In genomic region chr16:85137323-85138072, GRCh38 we compare ENCODE assay signal across 8 cellular contexts. TPM values are rescaled to one million over a fixed set of nuclear protein-coding genes. Genes with fewer than 3 reads are reported as not detected.
A peak's percentile ranks its signal among the peaks of the same experiment; 100 is the strongest.
DNase-seq lines count a peak whose midpoint lies in the region; ATAC-seq and TF ChIP-seq lines count a peak whose summit lies in the region.

No MANE protein-coding gene starts in this region.

- H3K4me2 ChIP-seq in Karpas-422 (ENCODE audit: low read depth, low read length, poor library complexity, severe bottlenecking) (no peak overlapping the region), OCI-LY7 (ENCODE audit: low read length) (no peak overlapping the region)

- DNase-seq in Karpas-422 (peak; percentile 20), choroid plexus epithelial cell (ENCODE audit: low read depth) (peak; percentile 95), lung (ENCODE audit: low spot score) (peak; percentile 91), thoracic aorta (ENCODE audit: low spot score) (peak; percentile 67), NCI-H82 (lab: John Stamatoyannopoulos, UW) (no peak), OCI-LY7 (ENCODE audit: low spot score) (no peak)
- DNase-seq in stimulated activated CD4-positive, alpha-beta T cell treated with anti-CD3 and anti-CD28 coated beads, Interleukin-2, amount 100 ng/mL, for 24 hours, result no peak
- no peak for DNase-seq in effector memory CD4-positive, alpha-beta T cell

- H3K4me1 ChIP-seq in Karpas-422 (ENCODE audit: low read length) (no peaks in the 10 kb centered on the region), lung (ENCODE audit: control insufficient read depth in 2 of 2, insufficient read depth in 2 of 2, low read length in 2 of 2) (peaks cover 0 to 21% of the 10 kb centered on the region in 2 donors), thoracic aorta (ENCODE audit: control insufficient read depth in 1 of 2, low read depth in 2 of 2) (peaks cover 12 to 23% of the 10 kb centered on the region in 2 donors), OCI-LY7 (ENCODE audit: insufficient read depth, low read length, poor library complexity, severe bottlenecking) (peaks cover 9% of the 10 kb centered on the region)
- H3K4me1 ChIP-seq in effector memory CD4-positive, alpha-beta T cell (ENCODE audit: control insufficient read depth, insufficient read depth, low read length, poor library complexity, severe bottlenecking), result no peaks in the 10 kb centered on the region

- H3K9me3 ChIP-seq in Karpas-422 (ENCODE audit: low read length), result no peaks in the 10 kb centered on the region
- H3K9me3 ChIP-seq in lung (ENCODE audit: control insufficient read depth in 2 of 2, insufficient read depth in 1 of 2, low read length in 1 of 2), result no peaks in the 10 kb centered on the region
- H3K9me3 ChIP-seq in thoracic aorta, result no peaks in the 10 kb centered on the region
- no peaks in the 10 kb centered on the region for H3K9me3 ChIP-seq in OCI-LY7 (ENCODE audit: low read length)
- no peaks in the 10 kb centered on the region for H3K9me3 ChIP-seq in effector memory CD4-positive, alpha-beta T cell (ENCODE audit: control insufficient read depth, low read length)

- no TSS peak for BruUV-seq in OCI-LY7 (replicated peaks; lab: Mats Ljungman, UMichigan)

- no peaks in the 10 kb centered on the region for H3K27me3 ChIP-seq in Karpas-422 (ENCODE audit: low read length)
- H3K27me3 ChIP-seq in lung (ENCODE audit: control insufficient read depth, insufficient read depth), result no peaks in the 10 kb centered on the region
- H3K27me3 ChIP-seq in thoracic aorta (replicated peaks; ENCODE audit: insufficient read depth), result no peaks in the 10 kb centered on the region
- no peaks in the 10 kb centered on the region for H3K27me3 ChIP-seq in effector memory CD4-positive, alpha-beta T cell (replicated peaks; ENCODE audit: control insufficient read depth, insufficient read depth, low read length, poor library complexity, severe bottlenecking)

- CTCF ChIA-PET in OCI-LY7 (lab: Charles Lee; ENCODE audit: unreplicated experiment), result interaction anchor here (1.4 kb wide), 1 partner anchor 8 kb away, joined by 3 read pairs; no protein-coding TSS in a partner anchor

- H3K27ac ChIP-seq in Karpas-422 (ENCODE audit: low read length) (no peak overlapping the region), lung (ENCODE audit: low read depth in 1 of 2, low read length in 1 of 2) (peak overlapping the region; percentile 35 to 82), thoracic aorta (peak overlapping the region; percentile 59 to 66), OCI-LY7 (ENCODE audit: low read depth, low read length, poor library complexity, severe bottlenecking) (no peak overlapping the region)
- H3K27ac ChIP-seq in effector memory CD4-positive, alpha-beta T cell (ENCODE audit: insufficient read depth, low read length, poor library complexity, severe bottlenecking), result no peak overlapping the region

- 1 to 3% methylated on average over 28 to 29 of the region's 29 CpGs for whole genome bisulfite sequencing in lung, 2 donors

- H3K36me3 ChIP-seq in Karpas-422 (ENCODE audit: insufficient read depth, low read length) (no peaks in the 10 kb centered on the region), lung (ENCODE audit: control insufficient read depth in 2 of 2, insufficient read depth in 2 of 2, low read length in 2 of 2) (no peaks in the 10 kb centered on the region), thoracic aorta (no peaks in the 10 kb centered on the region), OCI-LY7 (ENCODE audit: insufficient read depth, low read length) (no peaks in the 10 kb centered on the region)
- no peaks in the 10 kb centered on the region for H3K36me3 ChIP-seq in effector memory CD4-positive, alpha-beta T cell (ENCODE audit: control insufficient read depth, insufficient read depth, low read length)

- H3K4me3 ChIP-seq in Karpas-422 (ENCODE audit: low read length), result no peak overlapping the region
- H3K4me3 ChIP-seq in choroid plexus epithelial cell (ENCODE audit: low read depth, low read length), result peak overlapping the region; percentile 28
- H3K4me3 ChIP-seq in lung, result no peak overlapping the region
- H3K4me3 ChIP-seq in thoracic aorta, result peak overlapping the region; percentile 72
- no peak overlapping the region for H3K4me3 ChIP-seq in OCI-LY7 (ENCODE audit: low read depth, low read length, poor library complexity, severe bottlenecking)
- no peak overlapping the region for H3K4me3 ChIP-seq in effector memory CD4-positive, alpha-beta T cell (ENCODE audit: insufficient read depth, low read depth, low read length, poor library complexity, severe bottlenecking)

- H3K9me2 ChIP-seq in Karpas-422 (replicated peaks; ENCODE audit: insufficient read depth, low read length) (no peaks in the 10 kb centered on the region), OCI-LY7 (ENCODE audit: insufficient read depth, low read length) (no peaks in the 10 kb centered on the region)

- no peak overlapping the region for H2AFZ ChIP-seq in Karpas-422 (ENCODE audit: low read length)
- no peak overlapping the region for H2AFZ ChIP-seq in OCI-LY7 (ENCODE audit: low read length)

- H3K9ac ChIP-seq in Karpas-422 (ENCODE audit: low read length), result no peak overlapping the region

- H3K79me2 ChIP-seq in Karpas-422 (ENCODE audit: low read length) (no peaks in the 10 kb centered on the region), OCI-LY7 (ENCODE audit: insufficient read depth, low read depth, low read length) (no peaks in the 10 kb centered on the region)

- TF ChIP-seq CTCF in choroid plexus epithelial cell (conservative IDR thresholded peaks at IDR 0.05; ENCODE audit: low read depth, low read length) (no peak), lung (IDR thresholded peaks at IDR 0.05; ENCODE audit: control extremely low read depth, extremely low read depth) (no peak), thoracic aorta (IDR thresholded peaks at IDR 0.05) (no peak), OCI-LY7 (conservative IDR thresholded peaks at IDR 0.05; ENCODE audit: low read length) (no peak)

- POLR2A ChIA-PET in OCI-LY7 (lab: Charles Lee), result no interaction called here

- H4K20me1 ChIP-seq in Karpas-422 (ENCODE audit: insufficient read depth, low read depth, low read length) (no peaks in the 10 kb centered on the region), OCI-LY7 (ENCODE audit: insufficient read depth, low read length) (no peaks in the 10 kb centered on the region)

- peak; percentile 79 for ATAC-seq in lung (ENCODE audit: insufficient read depth, low FRiP score)
- peak; percentile 88 for ATAC-seq in thoracic aorta (ENCODE audit: insufficient number of reproducible peaks, low FRiP score, low read depth)

- intact Hi-C loops in OCI-LY7 (cut with micrococcal nuclease; ENCODE audit: unreplicated experiment), result no loop called here

RNA-seq across cellular contexts. Expression of gene CIBAR2, which starts 25.2 kb away (rescaled TPM):
- not detected in 2 replicates for total RNA-seq in Karpas-422 (2014; rRNA removed; shearing (Covaris generic); ENCODE audit: low replicate concordance)
- total RNA-seq in lung (10 to 100 TPM; 22.6 to 49.0 TPM), thoracic aorta (not detected), OCI-LY7 (2022) (not detected in 2 replicates)
- polyA plus RNA-seq in lung, result 10 to 100 TPM; 11.8 to 15.2 TPM
- 0.50 TPM in 1 of 2 replicates, not detected in the other for total RNA-seq in OCI-LY7 (2014; rRNA removed; shearing (Covaris generic))

Comparison
In these comparisons a context has a peak if more than half of its experiments do, and no peak if none do; other contexts are left out.
1. DNase-seq: peak in Karpas-422 (single experiment), choroid plexus epithelial cell (single experiment), lung (single experiment) and thoracic aorta (single experiment); none in NCI-H82 (single experiment), stimulated activated CD4-positive, alpha-beta T cell treated with anti-CD3 and anti-CD28 coated beads, Interleukin-2, amount 100 ng/mL, for 24 hours (0 of 2), OCI-LY7 (single experiment) and effector memory CD4-positive, alpha-beta T cell (0 of 3).
2. H3K27ac ChIP-seq: peak in lung (2 of 2) and thoracic aorta (2 of 2); none in Karpas-422 (single experiment), OCI-LY7 (single experiment) and effector memory CD4-positive, alpha-beta T cell (single experiment).
3. H3K4me3 ChIP-seq: peak in choroid plexus epithelial cell (single experiment) and thoracic aorta (single experiment); none in Karpas-422 (single experiment), lung (single experiment), OCI-LY7 (single experiment) and effector memory CD4-positive, alpha-beta T cell (single experiment).
4. RNA of gene CIBAR2, which starts 25.2 kb away (total RNA-seq): 22.6 to 49.0 TPM in lung; 0.50 TPM in OCI-LY7, not detected in Karpas-422 and not detected in thoracic aorta; every median in the first group is over 10 times any median in the second.